1 cellular context compared by ENCODE assay signal in the genomic region with DNA sequence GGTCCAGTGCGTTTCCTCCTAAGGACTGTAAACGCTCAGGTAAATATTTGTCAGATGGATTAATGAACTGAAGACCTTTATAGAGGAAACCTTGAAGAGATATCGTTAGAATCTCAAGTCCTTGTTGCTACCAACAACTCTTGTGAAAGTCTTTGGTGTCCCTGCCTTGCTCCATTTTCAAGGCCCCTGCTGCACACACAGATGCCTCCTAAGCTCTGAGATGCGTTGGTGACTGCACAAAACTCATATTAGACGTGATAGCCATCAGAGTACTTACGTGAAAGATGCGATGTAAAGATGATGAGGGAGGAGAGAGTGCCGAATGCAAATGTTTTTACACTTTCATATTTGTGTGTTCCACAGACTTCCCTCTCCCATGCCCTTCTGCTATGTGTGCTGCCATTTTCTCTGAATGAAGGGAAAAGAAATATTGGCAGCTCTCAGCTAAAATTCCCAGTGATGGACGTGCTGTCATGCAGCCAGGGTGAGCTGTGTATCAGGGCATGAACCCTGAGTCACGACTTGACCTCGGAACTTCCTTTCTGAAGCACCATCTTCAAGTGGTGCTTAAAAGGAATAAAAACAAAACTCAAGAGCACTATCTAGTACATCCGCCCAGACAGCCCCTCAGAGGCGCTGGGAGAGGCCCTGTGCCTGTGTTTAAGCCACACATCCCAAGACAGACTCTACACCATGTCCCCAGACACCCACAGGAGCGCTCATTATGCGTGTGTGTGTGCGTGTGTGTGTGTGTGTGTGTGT.
TF ChIP-seq lines count a peak whose summit lies in the region.

No MANE protein-coding gene starts in this region.

TF ChIP-seq in K562, 482 proteins besides CTCF, POLR2A, EP300 and RAD21 (continued from another document):
- TF ChIP-seq RFX7 (CRISPR knock-in tag; IDR thresholded peaks at IDR 0.05), result no peak
- no peak for TF ChIP-seq HIVEP1 (CRISPR knock-in tag; IDR thresholded peaks at IDR 0.05)
- TF ChIP-seq ARID2 (IDR thresholded peaks at IDR 0.05), result no peak
TF ChIP-seq in K562: peak in this region for 1.
